ENCODE assay signal across 35 cellular contexts in genomic region chr16:77132051-77132618, GRCh38.
"Had no signal": no experiment of that assay in that cellular context is flagged by ENCODE, and none has a peak within 500 bp of the region (broad histone marks: within the 10 kb centered on the region; RNA-seq: fewer than 3 reads in every experiment).

No MANE protein-coding gene starts in this region.

- H3K9me3 ChIP-seq: MG63 had no signal

- H3K27me3 ChIP-seq: MG63 had no signal

- H3K4me3 ChIP-seq: MG63 had no signal

- DNase-seq: Karpas-422, Kasumi-1, MG63, MM.1S, MV-4-11, NCI-H1048, NCI-H1092, NCI-H1092 treated with DMSO at 0.1 percent for 48 hours, NCI-H1105, NCI-H1105 treated with DMSO at 0.1 percent for 48 hours, NCI-H1417, NCI-H1417 treated with DMSO at 0.1 percent for 48 hours, NCI-H1436, NCI-H1436 treated with DMSO at 0.1 percent for 48 hours, NCI-H146, NCI-H1694, NCI-H1694 treated with DMSO at 0.1 percent for 48 hours, NCI-H187, NCI-H187 treated with DMSO at 0.1 percent for 48 hours, NCI-H1930, NCI-H2029, NCI-H2029 treated with DMSO at 0.1 percent for 48 hours, NCI-H2081, NCI-H2081 treated with DMSO at 0.1 percent for 48 hours, NCI-H2107, NCI-H2171, NCI-H2171 treated with DMSO at 0.1 percent for 48 hours, NCI-H2227 treated with DMSO at 0.1 percent for 48 hours, NCI-H226, NCI-H345, NCI-H446, NCI-H446 treated with DMSO at 0.1 percent for 48 hours, NCI-H510A, NCI-H510A treated with DMSO at 0.1 percent for 48 hours, NCI-H524 had no signal

- H3K36me3 ChIP-seq: MG63 had no signal
